Comparison of ENCODE assay signal across 22 cellular contexts in genomic region chr2:72676341-72677025, GRCh38.
DNase-seq lines count a peak whose midpoint lies in the region; ATAC-seq and TF ChIP-seq lines count a peak whose summit lies in the region.
"Had no signal": no experiment of that assay in that cellular context is flagged by ENCODE, and none has a peak within 500 bp of the region (broad histone marks: within the 10 kb centered on the region; RNA-seq: fewer than 3 reads in every experiment).

No MANE protein-coding gene starts in this region.

- H3K4me1 ChIP-seq in Panc1 (ENCODE audit: control insufficient read depth, insufficient read depth, low read length): 0 out of 2 replicates have a peak, but pooled peaks cover 2% of the 10 kb centered on the region
- peaks cover 0 to 5% (median 0%) of the 10 kb centered on the region in 3 donors for H3K4me1 ChIP-seq in esophagus squamous epithelium
- no peaks in the 10 kb centered on the region for H3K4me1 ChIP-seq in CD8-positive, alpha-beta T cell (ENCODE audit: insufficient read depth, low read length)
- H3K4me1 ChIP-seq in uterus: no peaks in the 10 kb centered on the region
- H3K4me1 ChIP-seq: BLaER1 treated with 17β-estradiol and CSF1 and Interleukin-3, amounts not matched to agents 10 nM and 100 nM; spleen had no signal

- H3K27ac Mint-ChIP-seq in progenitor cell of endocrine pancreas: peak overlapping the region; percentile 30
- H3K27ac Mint-ChIP-seq in CD8-positive, alpha-beta T cell: no peak overlapping the region
- H3K27ac Mint-ChIP-seq: naive thymus-derived CD4-positive, alpha-beta T cell had no signal

- intact Hi-C loops in Panc1 (cut with micrococcal nuclease; ENCODE audit: unreplicated experiment): no loop called here
- intact Hi-C loops in esophagus squamous epithelium (cut with DNase I): no loop called here
- intact Hi-C loops in CD8-positive, alpha-beta T cell (cut with DNase I, micrococcal nuclease): no loop called here
- intact Hi-C loops in uterus (cut with DNase I; ENCODE audit: low total_unique reads): no loop called here

- peaks cover 6% of the 10 kb centered on the region for H3K9me3 Mint-ChIP-seq in progenitor cell of endocrine pancreas (ENCODE audit: low read depth)
- H3K9me3 Mint-ChIP-seq in CD8-positive, alpha-beta T cell: no peaks in the 10 kb centered on the region

- ATAC-seq in Panc1: peak; percentile 75; the same call in 1 of the 2 replicates
- ATAC-seq in CD8-positive, alpha-beta T cell: no peak
- ATAC-seq: activated CD4-positive, CD25-positive, alpha-beta regulatory T cell treated with anti-CD3 and anti-CD28 coated beads, Interleukin-2, amount 50 U/mL, for 24 hours; naive thymus-derived CD4-positive, alpha-beta T cell had no signal

- H3K36me3 ChIP-seq in Panc1 (ENCODE audit: control insufficient read depth, insufficient read depth, low read length): no peaks in the 10 kb centered on the region
- H3K36me3 ChIP-seq in esophagus squamous epithelium: no peaks in the 10 kb centered on the region
- no peaks in the 10 kb centered on the region for H3K36me3 ChIP-seq in CD8-positive, alpha-beta T cell (ENCODE audit: insufficient read depth, low read length)
- H3K36me3 ChIP-seq in uterus: no peaks in the 10 kb centered on the region
- H3K36me3 ChIP-seq: BLaER1 treated with 17β-estradiol and CSF1 and Interleukin-3, amounts not matched to agents 10 nM and 100 nM; colonic mucosa; HAP-1; SJCRH30; transverse colon had no signal

- no peak overlapping the region for H3K4me3 Mint-ChIP-seq in progenitor cell of endocrine pancreas (ENCODE audit: low read depth)
- H3K4me3 Mint-ChIP-seq in CD8-positive, alpha-beta T cell: no peak overlapping the region
- H3K4me3 Mint-ChIP-seq: naive thymus-derived CD4-positive, alpha-beta T cell had no signal

- H3K27me3 Mint-ChIP-seq in progenitor cell of endocrine pancreas: no peaks in the 10 kb centered on the region
- no peaks in the 10 kb centered on the region for H3K27me3 Mint-ChIP-seq in CD8-positive, alpha-beta T cell (ENCODE audit: low read depth)
- H3K27me3 Mint-ChIP-seq: naive thymus-derived CD4-positive, alpha-beta T cell had no signal

- 52 to 53% methylated on average over 5 of the region's 5 CpGs for WGBS in esophagus squamous epithelium, 2 donors

- H3K27ac ChIP-seq in Panc1 (ENCODE audit: low read length) (no peak overlapping the region), esophagus squamous epithelium (peak overlapping the region in 3 of 4 donors; percentile 14 to 44 (median 42)), uterus (no peak overlapping the region)
- no peak overlapping the region for H3K27ac ChIP-seq in CD8-positive, alpha-beta T cell (ENCODE audit: low read depth, low read length)
- H3K27ac ChIP-seq: 22Rv1; BLaER1 treated with 17β-estradiol and CSF1 and Interleukin-3, amounts not matched to agents 10 nM and 100 nM; colonic mucosa; SJCRH30; spleen; transverse colon had no signal

- BruUV-seq in Panc1 (replicated peaks; lab: Mats Ljungman, UMichigan): no TSS peak

- TF ChIP-seq POLR2A in esophagus squamous epithelium (IDR thresholded peaks at IDR 0.05) (no peak), uterus (IDR thresholded peaks at IDR 0.05) (no peak)

- CTCF ChIA-PET in Panc1 (lab: Charles Lee): no interaction called here
- CTCF ChIA-PET in CD8-positive, alpha-beta T cell (lab: Charles Lee): no interaction called here

- no peaks in the 10 kb centered on the region for H3K9me3 ChIP-seq in Panc1 (ENCODE audit: control insufficient read depth, insufficient read depth, low read depth, low read length)
- H3K9me3 ChIP-seq in esophagus squamous epithelium: no peaks in the 10 kb centered on the region
- no peaks in the 10 kb centered on the region for H3K9me3 ChIP-seq in CD8-positive, alpha-beta T cell (ENCODE audit: low read length)
- no peaks in the 10 kb centered on the region for H3K9me3 ChIP-seq in uterus
- H3K9me3 ChIP-seq: BLaER1 treated with 17β-estradiol and CSF1 and Interleukin-3, amounts not matched to agents 10 nM and 100 nM; colonic mucosa; HAP-1; SJCRH30; spleen; transverse colon had no signal

- H3K4me3 ChIP-seq in Panc1 (ENCODE audit: low read depth in 2 of 2, low read length in 2 of 2): no peak overlapping the region
- no peak overlapping the region for H3K4me3 ChIP-seq in esophagus squamous epithelium
- no peak overlapping the region for H3K4me3 ChIP-seq in CD8-positive, alpha-beta T cell (ENCODE audit: low read depth, low read length)
- no peak overlapping the region for H3K4me3 ChIP-seq in uterus
- H3K4me3 ChIP-seq: BLaER1 treated with 17β-estradiol and CSF1 and Interleukin-3, amounts not matched to agents 10 nM and 100 nM; colonic mucosa; HAP-1; lung; SJCRH30; spleen; transverse colon had no signal

- peak; percentile 5 for DNase-seq in DMS53 (lab: John Stamatoyannopoulos, UW)
- no peak for DNase-seq in DMS53 treated with DMSO at 0.1 percent for 48 hours (lab: John Stamatoyannopoulos, UW; ENCODE audit: unreplicated experiment)
- no peak for DNase-seq in Panc1 (ENCODE audit: low read depth, low spot score)
- DNase-seq in esophagus squamous epithelium (lab: John Stamatoyannopoulos, UW): no peak
- no peak for DNase-seq in progenitor cell of endocrine pancreas (ENCODE audit: low spot score, unreplicated experiment)
- no peak for DNase-seq in CD8-positive, alpha-beta T cell
- no peak for DNase-seq in NCI-H226
- DNase-seq in uterus: no peak
- DNase-seq: activated effector memory CD4-positive, alpha-beta T cell treated with Interleukin-2 at 50 U/mL for 16 hours; anterior cingulate cortex; colonic mucosa; naive thymus-derived CD4-positive, alpha-beta T cell; NCI-H446 treated with DMSO at 0.1 percent for 48 hours; spleen; T1000; transverse colon had no signal

- TF ChIP-seq CTCF in Panc1 (IDR thresholded peaks at IDR 0.05) (no peak), esophagus squamous epithelium (IDR thresholded peaks at IDR 0.05) (no peak), progenitor cell of endocrine pancreas (IDR thresholded peaks at IDR 0.05; ENCODE audit: unreplicated experiment) (no peak), uterus (IDR thresholded peaks at IDR 0.05) (no peak)
- no peak for TF ChIP-seq CTCF in CD8-positive, alpha-beta T cell (IDR thresholded peaks at IDR 0.05)

- H3K36me3 Mint-ChIP-seq in progenitor cell of endocrine pancreas (ENCODE audit: insufficient read depth): peaks cover 18% of the 10 kb centered on the region
- H3K36me3 Mint-ChIP-seq in CD8-positive, alpha-beta T cell: peaks cover 18% of the 10 kb centered on the region

- in situ Hi-C loops in Panc1 (cut with HindIII; ENCODE audit: low pct_unique_long_range_greater_than_20kb, low sequenced_read_pairs): no loop called here

- H3K27me3 ChIP-seq in Panc1 (ENCODE audit: control insufficient read depth, insufficient read depth, low read length): no peaks in the 10 kb centered on the region
- H3K27me3 ChIP-seq in esophagus squamous epithelium: no peaks in the 10 kb centered on the region
- H3K27me3 ChIP-seq in CD8-positive, alpha-beta T cell (ENCODE audit: insufficient read depth, low read length): no peaks in the 10 kb centered on the region
- no peaks in the 10 kb centered on the region for H3K27me3 ChIP-seq in uterus
- H3K27me3 ChIP-seq: BLaER1 treated with 17β-estradiol and CSF1 and Interleukin-3, amounts not matched to agents 10 nM and 100 nM; colonic mucosa; SJCRH30; spleen; transverse colon had no signal

- POLR2A ChIA-PET in Panc1 (lab: Charles Lee): interaction anchor here (0.8 kb wide), 1 partner anchor 13 kb away, joined by 3 read pairs; no protein-coding TSS in a partner anchor
- POLR2A ChIA-PET in CD8-positive, alpha-beta T cell (lab: Charles Lee): no interaction called here

- peaks cover 27% of the 10 kb centered on the region for H3K4me1 Mint-ChIP-seq in progenitor cell of endocrine pancreas (ENCODE audit: low read depth)
- peaks cover 6% of the 10 kb centered on the region for H3K4me1 Mint-ChIP-seq in CD8-positive, alpha-beta T cell (ENCODE audit: low read depth)

Comparison
In these comparisons a context has a peak if more than half of its experiments do, and no peak if none do; other contexts are left out.
1. H3K27ac ChIP-seq: peak in esophagus squamous epithelium (3 of 4); none in Panc1 (single experiment), CD8-positive, alpha-beta T cell (single experiment) and uterus (0 of 2).